In genomic region chr3:195259146-195259563, GRCh38 we compare ENCODE assay signal across 8 cellular contexts. TPM values are rescaled to one million over a fixed set of nuclear protein-coding genes. Genes with fewer than 3 reads are reported as not detected.
DNase-seq lines count a peak whose midpoint lies in the region; ATAC-seq and TF ChIP-seq lines count a peak whose summit lies in the region.

No MANE protein-coding gene starts in this region.

- H2AFZ ChIP-seq in GM23338 = peak overlapping the region; percentile 38; the same call in 1 of the 2 replicates

- H3K79me2 ChIP-seq in GM23338 (replicated peaks; ENCODE audit: insufficient read depth) = peaks cover 79% of the 10 kb centered on the region

- CTCF ChIA-PET in BJ (lab: Yijun Ruan, JAX) = interaction anchor here (1.0 to 4.6 kb wide), 5 partner anchors 48 to 587 kb away, joined by 3 to 34 read pairs (median 5); partner anchors contain the start of gene LSG1

- peaks cover 21% of the 10 kb centered on the region; the same call in 1 of the 2 replicates for H3F3A ChIP-seq in GM23338 (replicated peaks; ENCODE audit: low read depth)

- no peak for ATAC-seq in GM23338
- no peak for ATAC-seq in GM21381 (IDR thresholded peaks at IDR 0.05; ENCODE audit: unreplicated experiment)
- no peak for ATAC-seq in HG02642 (IDR thresholded peaks at IDR 0.05; ENCODE audit: poor library complexity, unreplicated experiment)

- TF ChIP-seq CTCF in BJ (IDR thresholded peaks at IDR 0.05; ENCODE audit: insufficient read depth, low read depth, low read length) = no peak
- no peak for TF ChIP-seq CTCF in GM23338 (conservative IDR thresholded peaks at IDR 0.05; ENCODE audit: low read depth in 2 of 2)
- TF ChIP-seq CTCF in fibroblast of the aortic adventitia (IDR thresholded peaks at IDR 0.05; ENCODE audit: insufficient read depth, low read length) = no peak
- TF ChIP-seq CTCF in endothelial cell (IDR thresholded peaks at IDR 0.05; ENCODE audit: unreplicated experiment) = no peak

- H3K36me3 Mint-ChIP-seq in GM23338 (ENCODE audit: low read depth) (no peaks in the 10 kb centered on the region; the same call in 2 of the 3 replicates), endothelial cell (ENCODE audit: low read depth, unreplicated experiment) (peaks cover 14% of the 10 kb centered on the region)
- H3K36me3 Mint-ChIP-seq in T-helper 2 cell treated with Interferon-gamma antibody and Interleukin-4, amounts not matched to agents 5 μg/mL and 100 μg/mL, for 36 hours (ENCODE audit: low read depth) = peaks cover 2% of the 10 kb centered on the region

- peak overlapping the region; percentile 52 for H3K4me3 ChIP-seq in BJ (ENCODE audit: low read depth, low read length)
- peak overlapping the region; percentile 92 for H3K4me3 ChIP-seq in GM23338
- H3K4me3 ChIP-seq in fibroblast of the aortic adventitia (ENCODE audit: low read depth, low read length) = peak overlapping the region; percentile 69
- peak overlapping the region; percentile 61 for H3K4me3 ChIP-seq in rectal smooth muscle tissue (ENCODE audit: low read length)

- H3K4me1 ChIP-seq in GM23338 (ENCODE audit: insufficient read depth) = peaks cover 23% of the 10 kb centered on the region
- peaks cover 22% of the 10 kb centered on the region for H3K4me1 ChIP-seq in rectal smooth muscle tissue (ENCODE audit: control insufficient read depth, insufficient read depth, low read length)

- H3K9me3 Mint-ChIP-seq in GM23338 (no peaks in the 10 kb centered on the region), endothelial cell (ENCODE audit: unreplicated experiment) (no peaks in the 10 kb centered on the region)
- H3K9me3 Mint-ChIP-seq in T-helper 2 cell treated with Interferon-gamma antibody and Interleukin-4, amounts not matched to agents 5 μg/mL and 100 μg/mL, for 36 hours = no peaks in the 10 kb centered on the region

- no peak overlapping the region for H3K27ac Mint-ChIP-seq in GM23338
- peak overlapping the region; percentile 26 for H3K27ac Mint-ChIP-seq in T-helper 2 cell treated with Interferon-gamma antibody and Interleukin-4, amounts not matched to agents 5 μg/mL and 100 μg/mL, for 36 hours
- no peak overlapping the region for H3K27ac Mint-ChIP-seq in endothelial cell (ENCODE audit: unreplicated experiment)

- POLR2A ChIA-PET in BJ (lab: Charles Lee) = interaction anchor here (0.6 kb wide), 1 partner anchor 48 kb away, joined by 4 read pairs; no protein-coding TSS in a partner anchor

- H3K36me3 ChIP-seq in BJ (ENCODE audit: control insufficient read depth, insufficient read depth, low read length) (no peaks in the 10 kb centered on the region; the same call in 1 of the 2 replicates), GM23338 (ENCODE audit: insufficient read depth) (no peaks in the 10 kb centered on the region), rectal smooth muscle tissue (ENCODE audit: control insufficient read depth, insufficient read depth, low read length) (no peaks in the 10 kb centered on the region)

- H4K20me1 ChIP-seq in GM23338 (replicated peaks; ENCODE audit: insufficient read depth) = peaks cover 37% of the 10 kb centered on the region

- H3K9me2 ChIP-seq in GM23338 (ENCODE audit: insufficient read depth) = no peaks in the 10 kb centered on the region

- H3K27me3 ChIP-seq in BJ (ENCODE audit: control insufficient read depth, insufficient read depth, low read length) (no peaks in the 10 kb centered on the region), GM23338 (ENCODE audit: insufficient read depth) (no peaks in the 10 kb centered on the region), rectal smooth muscle tissue (ENCODE audit: control insufficient read depth, insufficient read depth, low read length) (no peaks in the 10 kb centered on the region)

- DNase-seq in BJ (ENCODE audit: low read depth) (no peak), GM23338 (ENCODE audit: low spot score) (no peak), fibroblast of the aortic adventitia (ENCODE audit: low read depth) (peak; percentile 70), endothelial cell (ENCODE audit: low spot score) (no peak)
- no peak for DNase-seq in T-helper 2 cell treated with Interferon-gamma antibody and Interleukin-4, amounts not matched to agents 5 μg/mL and 100 μg/mL, for 36 hours (ENCODE audit: low spot score)

- H3K9ac ChIP-seq in rectal smooth muscle tissue (ENCODE audit: low read length) = peak overlapping the region; percentile 45

- H3K27ac ChIP-seq in GM23338 (ENCODE audit: low read depth) (peak overlapping the region; percentile 76; the same call in 1 of the 2 replicates), rectal smooth muscle tissue (ENCODE audit: low read depth, low read length) (peak overlapping the region; percentile 89)

- H3K4me2 ChIP-seq in GM23338 = peak overlapping the region; percentile 86

- H3K4me1 Mint-ChIP-seq in GM23338 (peaks cover 56% of the 10 kb centered on the region), endothelial cell (ENCODE audit: unreplicated experiment) (peaks cover 41% of the 10 kb centered on the region)
- peaks cover 23% of the 10 kb centered on the region for H3K4me1 Mint-ChIP-seq in T-helper 2 cell treated with Interferon-gamma antibody and Interleukin-4, amounts not matched to agents 5 μg/mL and 100 μg/mL, for 36 hours (ENCODE audit: low read depth)

- peaks cover 9% of the 10 kb centered on the region for H3K27me3 Mint-ChIP-seq in GM23338 (ENCODE audit: insufficient read depth, low read depth, poor library complexity)
- no peaks in the 10 kb centered on the region for H3K27me3 Mint-ChIP-seq in T-helper 2 cell treated with Interferon-gamma antibody and Interleukin-4, amounts not matched to agents 5 μg/mL and 100 μg/mL, for 36 hours (ENCODE audit: low read depth)
- H3K27me3 Mint-ChIP-seq in endothelial cell (ENCODE audit: unreplicated experiment) = peaks cover 3% of the 10 kb centered on the region

- H3K4me3 Mint-ChIP-seq in GM23338 (peak overlapping the region; percentile 40), endothelial cell (ENCODE audit: unreplicated experiment) (no peak overlapping the region)
- no peak overlapping the region for H3K4me3 Mint-ChIP-seq in T-helper 2 cell treated with Interferon-gamma antibody and Interleukin-4, amounts not matched to agents 5 μg/mL and 100 μg/mL, for 36 hours

TF ChIP-seq in GM23338, 12 proteins besides CTCF, POLR2A, EP300 and RAD21 (continues in another document):
- TF ChIP-seq CREB1 (CRISPR knock-in tag; IDR thresholded peaks at IDR 0.05; ENCODE audit: low read depth) (no peak), EZH2 (IDR thresholded peaks at IDR 0.05; ENCODE audit: low read depth, unreplicated experiment) (no peak), NANOG (IDR thresholded peaks at IDR 0.05; ENCODE audit: borderline replicate concordance) (no peak)

RNA-seq across cellular contexts. Expression of gene XXYLT1, which starts 11.8 kb away (rescaled TPM):
- polyA plus RNA-seq in BJ (2011; rRNA removed) = 24.4 and 33.5 TPM in 2 replicates
- polyA minus RNA-seq in BJ (2011; rRNA and poly(A)+ RNA removed) = 14.5 and 17.7 TPM in 2 replicates
- 28.9 and 34.8 TPM in 2 replicates for total RNA-seq in GM23338 (2014; rRNA removed; shearing (Covaris generic))
- 13.5 and 14.7 TPM in 2 replicates for polyA plus RNA-seq in GM23338 (2016; fragmentation: Nextera tagmentation; extraction: Ambion mirVana)
- 13.0 and 21.0 TPM in 2 replicates for total RNA-seq in fibroblast of the aortic adventitia (ENCODE audit: low replicate concordance)
- 25.0 TPM for total RNA-seq in endothelial cell (ENCODE audit: unreplicated experiment)
